In the genomic region with DNA sequence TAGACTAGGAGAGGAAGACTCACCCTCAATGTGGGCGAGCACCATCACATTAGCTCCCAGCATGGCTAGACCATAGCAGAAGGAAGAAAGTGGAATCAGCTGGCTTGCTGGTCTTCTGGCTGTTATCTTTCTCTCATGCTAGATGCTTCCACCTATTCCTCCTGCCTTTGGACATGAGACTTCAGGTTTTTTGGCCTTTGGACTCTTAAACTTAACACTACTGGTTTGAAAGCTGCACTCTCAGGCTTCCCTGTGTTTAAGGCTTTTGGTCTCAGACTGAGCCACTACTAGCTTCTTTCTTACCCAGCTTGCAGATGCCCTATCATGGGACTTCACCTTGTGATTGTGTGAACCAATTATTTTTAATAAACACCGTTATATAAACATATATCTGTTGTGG, we compare ENCODE assay signal across 9 cellular contexts. TPM values are rescaled to one million over a fixed set of nuclear protein-coding genes. Genes with fewer than 3 reads are reported as not detected.
"Had no signal": no experiment of that assay in that cellular context is flagged by ENCODE, and none has a peak within 500 bp of the region (broad histone marks: within the 10 kb centered on the region; RNA-seq: fewer than 3 reads in every experiment).

No MANE protein-coding gene starts in this region.

- DNase-seq: IMR-90, KBM-7, KG1 had no signal

- FAIRE-seq: HTR-8/SVneo, K562 had no signal

- H3K4me2 ChIP-seq: KMS-11 had no signal

- H3K27ac ChIP-seq: HL-60, KMS-11 had no signal

- ATAC-seq: K562 had no signal

- H3K9ac ChIP-seq: KMS-11 had no signal

- H3K4me3 ChIP-seq: K562 had no signal

RNA-seq across cellular contexts. Expression of a gene that starts 39.0 kb away (rescaled TPM):
- total RNA-seq: HT1080, IMR-90 had no signal
- polyA plus RNA-seq: IgD-negative memory B cell, IMR-90, K562 had no signal
